ENCODE assay signal across 24 cellular contexts in the genomic region with DNA sequence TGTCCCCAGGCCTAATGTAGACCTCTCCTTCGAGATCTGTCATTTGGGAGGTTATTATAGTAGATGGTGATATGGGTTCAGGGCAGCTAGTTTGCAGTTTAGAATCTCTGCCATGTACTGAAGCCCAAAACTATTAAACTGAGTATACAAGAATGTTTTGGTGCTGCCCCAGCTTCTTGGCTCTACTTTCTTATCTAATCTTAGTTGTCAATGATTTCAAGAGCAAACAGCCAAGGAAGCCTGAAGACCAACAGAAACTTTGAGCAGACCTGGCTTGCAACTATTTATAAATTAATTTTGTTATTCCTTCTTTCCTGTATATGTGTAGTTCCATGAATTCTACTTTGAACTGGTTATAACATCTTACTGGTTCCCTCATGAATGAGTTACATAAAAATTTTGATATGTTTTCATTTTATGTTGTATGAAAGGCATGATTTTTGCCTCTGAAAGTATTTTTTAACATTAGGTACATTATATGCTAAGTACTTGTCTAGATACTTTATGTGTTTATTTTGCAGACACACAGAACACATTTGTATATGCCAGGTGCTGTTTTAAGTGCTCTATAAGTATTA.
"Had no signal": no experiment of that assay in that cellular context is flagged by ENCODE, and none has a peak within 500 bp of the region (broad histone marks: within the 10 kb centered on the region; RNA-seq: fewer than 3 reads in every experiment).

No MANE protein-coding gene starts in this region.

- DNase-seq: activated CD4-positive, alpha-beta T cell treated with anti-CD3 and anti-CD28 coated beads for 36 hours; activated CD8-positive, alpha-beta memory T cell treated with anti-CD3 and anti-CD28 coated beads, Interleukin-2, amount 50 U/mL, for 4 hours; activated effector memory CD4-positive, alpha-beta T cell treated with anti-CD3 and anti-CD28 coated beads, Interleukin-2, amount 50 U/mL, for 16 hours; activated T-cell treated with anti-CD3 and anti-CD28 coated beads, Interleukin-2, amount 50 U/mL, for 48 hours; dermis blood vessel endothelial cell; effector memory CD4-positive, alpha-beta T cell; foreskin keratinocyte; hypothalamus; islet precursor cell; lower lobe of right lung; occipital lobe; psoas muscle; right cardiac atrium; stimulated activated CD4-positive, alpha-beta T cell treated with anti-CD3 and anti-CD28 coated beads, Interleukin-15, amount 100 ng/mL, for 24 hours; stimulated activated CD4-positive, alpha-beta T cell treated with anti-CD3 and anti-CD28 coated beads, Interleukin-2, amount 100 ng/mL, for 48 hours; T-helper 2 cell; transverse colon had no signal

- H3K36me3 ChIP-seq: ascending aorta, lower lobe of right lung, suprapubic skin, transverse colon had no signal

- H3K9me3 ChIP-seq: ascending aorta, lower lobe of right lung, psoas muscle, suprapubic skin, transverse colon had no signal

- H3K9me3 Mint-ChIP-seq: activated naive CD4-positive, alpha-beta T cell treated with anti-CD3 and anti-CD28 coated beads, Interleukin-2, amount 50 U/mL, for 24 hours; natural killer cell treated with Interleukin-12 subunit alpha and Interleukin-12 subunit beta and Interleukin-15 and Interleukin-18, amount 100 ng/mL, for 72 hours; stimulated activated naive CD8-positive, alpha-beta T cell treated with anti-CD3 and anti-CD28 coated beads, Interleukin-15, Interleukin-2, amounts not matched to agents 100 ng/mL and 50 ng/mL, for 24 hours had no signal

- H3K27me3 ChIP-seq: ascending aorta, foreskin keratinocyte, suprapubic skin, transverse colon had no signal

- H3K4me3 Mint-ChIP-seq: activated CD4-positive, alpha-beta T cell treated with anti-CD3 and anti-CD28 coated beads for 36 hours; activated naive CD4-positive, alpha-beta T cell treated with anti-CD3 and anti-CD28 coated beads, Interleukin-2, amount 50 U/mL, for 24 hours; natural killer cell treated with Interleukin-12 subunit alpha and Interleukin-12 subunit beta and Interleukin-15 and Interleukin-18, amount 100 ng/mL, for 72 hours; stimulated activated naive CD8-positive, alpha-beta T cell treated with anti-CD3 and anti-CD28 coated beads, Interleukin-15, Interleukin-2, amounts not matched to agents 100 ng/mL and 50 ng/mL, for 24 hours; WTC11 had no signal

- H3K36me3 Mint-ChIP-seq: activated naive CD4-positive, alpha-beta T cell treated with anti-CD3 and anti-CD28 coated beads, Interleukin-2, amount 50 U/mL, for 24 hours; natural killer cell treated with Interleukin-12 subunit alpha and Interleukin-12 subunit beta and Interleukin-15 and Interleukin-18, amount 100 ng/mL, for 72 hours had no signal

- H3K27ac ChIP-seq: ascending aorta, foreskin keratinocyte, lower lobe of right lung, suprapubic skin had no signal

- H3K4me3 ChIP-seq: ascending aorta, lower lobe of right lung, psoas muscle, skin epidermis, suprapubic skin, transverse colon had no signal

- H3K27ac Mint-ChIP-seq: activated CD4-positive, alpha-beta T cell treated with anti-CD3 and anti-CD28 coated beads for 36 hours; activated naive CD4-positive, alpha-beta T cell treated with anti-CD3 and anti-CD28 coated beads, Interleukin-2, amount 50 U/mL, for 24 hours; natural killer cell treated with Interleukin-12 subunit alpha and Interleukin-12 subunit beta and Interleukin-15 and Interleukin-18, amount 100 ng/mL, for 72 hours; stimulated activated naive CD8-positive, alpha-beta T cell treated with anti-CD3 and anti-CD28 coated beads, Interleukin-15, Interleukin-2, amounts not matched to agents 100 ng/mL and 50 ng/mL, for 24 hours; WTC11 had no signal

- ATAC-seq: activated CD4-positive, alpha-beta T cell treated with anti-CD3 and anti-CD28 coated beads for 36 hours; foreskin keratinocyte; lower lobe of right lung; natural killer cell treated with Interleukin-12 subunit alpha and Interleukin-12 subunit beta and Interleukin-15 and Interleukin-18, amount 100 ng/mL, for 72 hours; psoas muscle; right cardiac atrium; WTC11 had no signal

- H3K27me3 Mint-ChIP-seq: activated CD4-positive, alpha-beta T cell treated with anti-CD3 and anti-CD28 coated beads for 36 hours; activated naive CD4-positive, alpha-beta T cell treated with anti-CD3 and anti-CD28 coated beads, Interleukin-2, amount 50 U/mL, for 24 hours; stimulated activated naive CD8-positive, alpha-beta T cell treated with anti-CD3 and anti-CD28 coated beads, Interleukin-15, Interleukin-2, amounts not matched to agents 100 ng/mL and 50 ng/mL, for 24 hours had no signal
